In the genomic region with DNA sequence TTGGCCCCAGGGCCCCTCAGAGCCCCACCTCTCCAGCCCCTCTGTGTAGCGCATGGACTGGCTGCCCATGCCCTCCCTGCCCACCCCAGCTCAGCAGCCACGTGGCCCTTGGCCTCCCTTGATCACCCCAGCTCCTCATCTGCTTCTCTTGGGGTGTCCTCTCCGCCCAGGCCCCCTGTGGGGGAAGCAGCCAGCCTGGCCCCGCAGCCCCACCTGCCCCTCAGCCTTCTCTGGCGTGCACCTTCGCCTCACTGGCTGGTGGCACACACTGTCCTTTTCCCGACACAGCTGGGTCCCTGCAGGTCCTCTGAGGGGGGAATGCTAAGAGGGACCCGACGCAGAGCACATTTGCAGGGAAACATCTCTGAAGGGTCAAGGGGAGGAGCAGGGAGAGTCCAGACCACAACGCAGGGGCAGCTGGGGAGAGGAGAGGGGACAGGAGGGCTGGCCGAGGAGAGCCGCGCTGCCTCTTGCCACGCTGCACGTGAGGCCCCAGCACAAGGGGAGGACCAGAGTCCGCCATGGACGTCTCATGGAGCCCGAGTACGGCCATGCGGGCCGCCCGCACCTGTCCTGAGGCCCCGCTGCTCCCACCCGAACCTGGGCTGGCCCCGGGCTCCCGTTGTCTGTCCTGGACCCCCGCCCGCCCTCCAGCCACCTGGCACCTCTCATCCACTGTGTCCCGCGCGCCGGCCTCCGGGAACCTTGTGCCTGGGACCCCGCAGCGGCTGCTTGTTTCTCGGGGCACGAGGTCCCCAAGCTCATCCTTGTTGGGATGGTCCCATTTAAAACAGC, we compare ENCODE assay signal across 35 cellular contexts. TPM values are rescaled to one million over a fixed set of nuclear protein-coding genes. Genes with fewer than 3 reads are reported as not detected.
"Had no signal": no experiment of that assay in that cellular context is flagged by ENCODE, and none has a peak within 500 bp of the region (broad histone marks: within the 10 kb centered on the region; RNA-seq: fewer than 3 reads in every experiment).

No MANE protein-coding gene starts in this region.

- H3K27me3 ChIP-seq: brain microvascular endothelial cell, esophagus muscularis mucosa, foreskin keratinocyte, gastrocnemius medialis, heart left ventricle had no signal

- H3K4me3 ChIP-seq: esophagus muscularis mucosa, gastrocnemius medialis, heart left ventricle had no signal

- H3K4me1 ChIP-seq: foreskin keratinocyte had no signal

- FAIRE-seq: astrocyte, bronchial epithelial cell, colon had no signal

- H3K9me3 ChIP-seq: esophagus muscularis mucosa, gastrocnemius medialis, heart left ventricle had no signal

- H3K36me3 ChIP-seq: brain microvascular endothelial cell, gastrocnemius medialis had no signal

- H3K27ac ChIP-seq: brain microvascular endothelial cell, esophagus muscularis mucosa, foreskin keratinocyte, heart left ventricle, WERI-Rb-1 had no signal

- H3K27me3 Mint-ChIP-seq: activated CD4-positive, alpha-beta T cell treated with anti-CD3 and anti-CD28 coated beads for 36 hours; activated CD8-positive, alpha-beta T cell treated with anti-CD3 and anti-CD28 coated beads for 36 hours; activated T-helper 17 cell treated with anti-CD3 and anti-CD28 coated beads, Interleukin-2, amount 50 U/mL, for 72 hours; central memory CD8-positive, alpha-beta T cell; effector memory CD8-positive, alpha-beta T cell; T-helper 17 cell had no signal

- H3K4me1 Mint-ChIP-seq: activated T-helper 17 cell treated with anti-CD3 and anti-CD28 coated beads, Interleukin-2, amount 50 U/mL, for 72 hours had no signal

- H3K9me3 Mint-ChIP-seq: activated T-helper 17 cell treated with anti-CD3 and anti-CD28 coated beads, Interleukin-2, amount 50 U/mL, for 72 hours; central memory CD8-positive, alpha-beta T cell; effector memory CD8-positive, alpha-beta T cell had no signal

- DNase-seq: activated CD4-positive, alpha-beta T cell treated with anti-CD3 and anti-CD28 coated beads for 36 hours; activated CD4-positive, alpha-beta T cell treated with anti-CD3 and anti-CD28 coated beads, Interleukin-2, amount 50 U/mL, for 1 hour; activated CD4-positive, alpha-beta T cell treated with anti-CD3 and anti-CD28 coated beads, Interleukin-2, amount 50 U/mL, for 48 hours; activated CD4-positive, CD25-positive, alpha-beta regulatory T cell; activated CD4-positive, CD25-positive, alpha-beta regulatory T cell treated with anti-CD3 and anti-CD28 coated beads, Interleukin-2, amount 50 U/mL, for 72 hours; activated CD8-positive, alpha-beta memory T cell treated with anti-CD3 and anti-CD28 coated beads for 24 hours; activated CD8-positive, alpha-beta T cell treated with anti-CD3 and anti-CD28 coated beads for 36 hours; activated effector memory CD4-positive, alpha-beta T cell treated with Interleukin-2 at 50 U/mL for 16 hours; activated gamma-delta T cell treated with Interleukin-2 at 50 U/mL for 16 hours; activated naive CD4-positive, alpha-beta T cell treated with Interleukin-2 at 50 U/mL for 16 hours; activated T-cell treated with anti-CD3 and anti-CD28 coated beads, Interleukin-2, amount 50 U/mL, for 4 hours; amniotic stem cell; anterior cingulate cortex; brain microvascular endothelial cell; cortex of kidney; dermis blood vessel endothelial cell; effector CD4-positive, alpha-beta T cell; effector memory CD8-positive, alpha-beta T cell; erythroblast; foreskin keratinocyte; gastrocnemius medialis; glutamatergic neuron; T-helper 1 cell; T-helper 17 cell; T1000; WERI-Rb-1 had no signal

- H3K27ac Mint-ChIP-seq: activated CD4-positive, alpha-beta T cell treated with anti-CD3 and anti-CD28 coated beads for 36 hours; activated CD8-positive, alpha-beta T cell treated with anti-CD3 and anti-CD28 coated beads for 36 hours; activated naive CD4-positive, alpha-beta T cell treated with anti-CD3 and anti-CD28 coated beads, Interleukin-2, amount 50 U/mL, for 72 hours; activated T-helper 17 cell treated with anti-CD3 and anti-CD28 coated beads, Interleukin-2, amount 50 U/mL, for 72 hours; effector memory CD8-positive, alpha-beta T cell; T-helper 17 cell; T-helper 2 cell treated with Interferon-gamma antibody and Interleukin-4, amounts not matched to agents 5 μg/mL and 100 μg/mL, for 36 hours had no signal

- ATAC-seq: activated CD4-positive, alpha-beta T cell treated with anti-CD3 and anti-CD28 coated beads for 36 hours; activated CD8-positive, alpha-beta T cell treated with anti-CD3 and anti-CD28 coated beads for 36 hours; activated naive CD4-positive, alpha-beta T cell treated with anti-CD3 and anti-CD28 coated beads, Interleukin-2, amount 50 U/mL, for 72 hours; activated T-helper 17 cell treated with anti-CD3 and anti-CD28 coated beads, Interleukin-2, amount 50 U/mL, for 72 hours; effector memory CD8-positive, alpha-beta T cell; foreskin keratinocyte; gastrocnemius medialis; heart left ventricle; T-helper 17 cell had no signal

- H3K4me3 Mint-ChIP-seq: activated CD4-positive, alpha-beta T cell treated with anti-CD3 and anti-CD28 coated beads for 36 hours; activated CD8-positive, alpha-beta T cell treated with anti-CD3 and anti-CD28 coated beads for 36 hours; activated T-cell treated with anti-CD3 and anti-CD28 coated beads, Interleukin-2, amount 50 U/mL, for 4 hours; activated T-helper 17 cell treated with anti-CD3 and anti-CD28 coated beads, Interleukin-2, amount 50 U/mL, for 72 hours; central memory CD8-positive, alpha-beta T cell; effector memory CD8-positive, alpha-beta T cell; T-helper 17 cell; T-helper 2 cell treated with Interferon-gamma antibody and Interleukin-4, amounts not matched to agents 5 μg/mL and 100 μg/mL, for 36 hours had no signal

RNA-seq across cellular contexts. Expression of a gene that starts 47.7 kb away (rescaled TPM):
- total RNA-seq: gastrocnemius medialis had no signal
